ENCODE assay signal across 1 cellular context in the genomic region with DNA sequence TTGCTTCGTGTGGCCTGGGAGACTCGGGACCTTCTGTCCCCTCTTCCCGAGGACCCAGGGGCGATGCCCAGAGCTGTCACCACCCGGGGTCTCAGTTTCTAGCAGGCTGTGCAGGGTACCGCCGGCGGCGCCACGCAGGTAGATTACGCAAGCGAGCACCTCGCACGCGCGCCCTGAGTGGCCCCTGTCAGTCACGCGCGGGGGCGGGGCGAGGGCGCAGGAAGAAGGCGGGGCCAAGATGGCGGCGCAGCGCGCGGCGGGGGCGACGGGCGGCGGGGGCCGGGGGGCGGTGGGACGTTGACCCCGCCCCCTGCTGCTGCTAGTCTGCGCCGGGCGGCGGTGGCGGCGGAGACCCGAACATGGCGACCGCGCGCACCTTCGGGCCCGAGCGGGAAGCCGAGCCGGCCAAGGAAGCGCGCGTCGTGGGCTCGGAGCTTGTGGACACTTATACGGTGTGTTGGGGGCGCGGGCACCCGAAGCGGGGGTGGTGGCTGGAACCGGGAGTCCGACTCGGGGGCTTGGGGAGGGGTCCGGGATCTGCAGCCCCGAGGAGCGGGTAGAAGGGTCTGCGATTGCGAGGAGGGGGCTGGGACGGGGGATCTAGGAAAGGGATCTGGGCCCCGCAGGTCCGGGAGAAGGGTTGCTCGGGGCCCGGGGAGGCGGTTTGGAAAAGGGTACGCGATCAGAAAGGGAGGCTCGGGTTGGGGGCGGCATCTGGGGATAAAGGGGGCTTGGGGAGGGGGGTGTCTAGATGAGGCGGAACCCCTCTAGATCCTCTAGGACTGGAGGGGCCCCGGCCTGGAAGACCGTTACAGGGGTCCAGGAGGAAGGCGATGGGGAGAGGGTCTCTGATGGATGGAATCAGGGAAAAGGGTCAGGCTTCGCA.
TF ChIP-seq lines count a peak whose summit lies in the region.

A gene (plus strand): TSS at position 322 of the 886 bp plus-strand sequence. CDS start 38 bp downstream, at position 360.

TF ChIP-seq in GM12878, 131 proteins besides CTCF, POLR2A, EP300 and RAD21 (continued from another document and continues in another):
- TF ChIP-seq, protein P1, sequence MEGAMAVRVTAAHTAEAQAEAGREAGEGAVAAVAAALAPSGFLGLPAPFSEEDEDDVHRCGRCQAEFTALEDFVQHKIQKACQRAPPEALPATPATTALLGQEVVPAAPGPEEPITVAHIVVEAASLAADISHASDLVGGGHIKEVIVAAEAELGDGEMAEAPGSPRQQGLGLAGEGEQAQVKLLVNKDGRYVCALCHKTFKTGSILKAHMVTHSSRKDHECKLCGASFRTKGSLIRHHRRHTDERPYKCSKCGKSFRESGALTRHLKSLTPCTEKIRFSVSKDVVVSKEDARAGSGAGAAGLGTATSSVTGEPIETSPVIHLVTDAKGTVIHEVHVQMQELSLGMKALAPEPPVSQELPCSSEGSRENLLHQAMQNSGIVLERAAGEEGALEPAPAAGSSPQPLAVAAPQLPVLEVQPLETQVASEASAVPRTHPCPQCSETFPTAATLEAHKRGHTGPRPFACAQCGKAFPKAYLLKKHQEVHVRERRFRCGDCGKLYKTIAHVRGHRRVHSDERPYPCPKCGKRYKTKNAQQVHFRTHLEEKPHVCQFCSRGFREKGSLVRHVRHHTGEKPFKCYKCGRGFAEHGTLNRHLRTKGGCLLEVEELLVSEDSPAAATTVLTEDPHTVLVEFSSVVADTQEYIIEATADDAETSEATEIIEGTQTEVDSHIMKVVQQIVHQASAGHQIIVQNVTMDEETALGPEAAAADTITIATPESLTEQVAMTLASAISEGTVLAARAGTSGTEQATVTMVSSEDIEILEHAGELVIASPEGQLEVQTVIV (IDR thresholded peaks at IDR 0.05; ENCODE audit: borderline replicate concordance, partially characterized antibody), result no peak
- TF ChIP-seq, protein P2, sequence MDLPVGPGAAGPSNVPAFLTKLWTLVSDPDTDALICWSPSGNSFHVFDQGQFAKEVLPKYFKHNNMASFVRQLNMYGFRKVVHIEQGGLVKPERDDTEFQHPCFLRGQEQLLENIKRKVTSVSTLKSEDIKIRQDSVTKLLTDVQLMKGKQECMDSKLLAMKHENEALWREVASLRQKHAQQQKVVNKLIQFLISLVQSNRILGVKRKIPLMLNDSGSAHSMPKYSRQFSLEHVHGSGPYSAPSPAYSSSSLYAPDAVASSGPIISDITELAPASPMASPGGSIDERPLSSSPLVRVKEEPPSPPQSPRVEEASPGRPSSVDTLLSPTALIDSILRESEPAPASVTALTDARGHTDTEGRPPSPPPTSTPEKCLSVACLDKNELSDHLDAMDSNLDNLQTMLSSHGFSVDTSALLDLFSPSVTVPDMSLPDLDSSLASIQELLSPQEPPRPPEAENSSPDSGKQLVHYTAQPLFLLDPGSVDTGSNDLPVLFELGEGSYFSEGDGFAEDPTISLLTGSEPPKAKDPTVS (IDR thresholded peaks at IDR 0.05; ENCODE audit: low read depth, low read length), result no peak
- TF ChIP-seq MEF2A (IDR thresholded peaks at IDR 0.05; ENCODE audit: insufficient read depth, low read depth, low read length), result 0 out of 2 replicates have a peak, but pooled peaks have one; percentile 35
- TF ChIP-seq TAF1 (IDR thresholded peaks at IDR 0.05; ENCODE audit: borderline replicate concordance, low read depth, low read length), result peak; percentile 55; the same call in 1 of the 2 replicates
- TF ChIP-seq POLR2AphosphoS5 (IDR thresholded peaks at IDR 0.05; ENCODE audit: low read length), result peak; percentile 77; the same call in 1 of the 2 replicates
- TF ChIP-seq PML (IDR thresholded peaks at IDR 0.05; ENCODE audit: low read length), result no peak; the same call in 1 of the 2 replicates
- no peak for TF ChIP-seq BRCA1 (IDR thresholded peaks at IDR 0.05; ENCODE audit: low read depth, low read length)
- TF ChIP-seq CBFB (IDR thresholded peaks at IDR 0.05; ENCODE audit: low read depth), result peak; percentile 32; the same call in 1 of the 2 replicates
- TF ChIP-seq, protein P3, sequence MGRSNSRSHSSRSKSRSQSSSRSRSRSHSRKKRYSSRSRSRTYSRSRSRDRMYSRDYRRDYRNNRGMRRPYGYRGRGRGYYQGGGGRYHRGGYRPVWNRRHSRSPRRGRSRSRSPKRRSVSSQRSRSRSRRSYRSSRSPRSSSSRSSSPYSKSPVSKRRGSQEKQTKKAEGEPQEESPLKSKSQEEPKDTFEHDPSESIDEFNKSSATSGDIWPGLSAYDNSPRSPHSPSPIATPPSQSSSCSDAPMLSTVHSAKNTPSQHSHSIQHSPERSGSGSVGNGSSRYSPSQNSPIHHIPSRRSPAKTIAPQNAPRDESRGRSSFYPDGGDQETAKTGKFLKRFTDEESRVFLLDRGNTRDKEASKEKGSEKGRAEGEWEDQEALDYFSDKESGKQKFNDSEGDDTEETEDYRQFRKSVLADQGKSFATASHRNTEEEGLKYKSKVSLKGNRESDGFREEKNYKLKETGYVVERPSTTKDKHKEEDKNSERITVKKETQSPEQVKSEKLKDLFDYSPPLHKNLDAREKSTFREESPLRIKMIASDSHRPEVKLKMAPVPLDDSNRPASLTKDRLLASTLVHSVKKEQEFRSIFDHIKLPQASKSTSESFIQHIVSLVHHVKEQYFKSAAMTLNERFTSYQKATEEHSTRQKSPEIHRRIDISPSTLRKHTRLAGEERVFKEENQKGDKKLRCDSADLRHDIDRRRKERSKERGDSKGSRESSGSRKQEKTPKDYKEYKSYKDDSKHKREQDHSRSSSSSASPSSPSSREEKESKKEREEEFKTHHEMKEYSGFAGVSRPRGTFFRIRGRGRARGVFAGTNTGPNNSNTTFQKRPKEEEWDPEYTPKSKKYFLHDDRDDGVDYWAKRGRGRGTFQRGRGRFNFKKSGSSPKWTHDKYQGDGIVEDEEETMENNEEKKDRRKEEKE (IDR thresholded peaks at IDR 0.05), result no peak
- TF ChIP-seq, protein P4, sequence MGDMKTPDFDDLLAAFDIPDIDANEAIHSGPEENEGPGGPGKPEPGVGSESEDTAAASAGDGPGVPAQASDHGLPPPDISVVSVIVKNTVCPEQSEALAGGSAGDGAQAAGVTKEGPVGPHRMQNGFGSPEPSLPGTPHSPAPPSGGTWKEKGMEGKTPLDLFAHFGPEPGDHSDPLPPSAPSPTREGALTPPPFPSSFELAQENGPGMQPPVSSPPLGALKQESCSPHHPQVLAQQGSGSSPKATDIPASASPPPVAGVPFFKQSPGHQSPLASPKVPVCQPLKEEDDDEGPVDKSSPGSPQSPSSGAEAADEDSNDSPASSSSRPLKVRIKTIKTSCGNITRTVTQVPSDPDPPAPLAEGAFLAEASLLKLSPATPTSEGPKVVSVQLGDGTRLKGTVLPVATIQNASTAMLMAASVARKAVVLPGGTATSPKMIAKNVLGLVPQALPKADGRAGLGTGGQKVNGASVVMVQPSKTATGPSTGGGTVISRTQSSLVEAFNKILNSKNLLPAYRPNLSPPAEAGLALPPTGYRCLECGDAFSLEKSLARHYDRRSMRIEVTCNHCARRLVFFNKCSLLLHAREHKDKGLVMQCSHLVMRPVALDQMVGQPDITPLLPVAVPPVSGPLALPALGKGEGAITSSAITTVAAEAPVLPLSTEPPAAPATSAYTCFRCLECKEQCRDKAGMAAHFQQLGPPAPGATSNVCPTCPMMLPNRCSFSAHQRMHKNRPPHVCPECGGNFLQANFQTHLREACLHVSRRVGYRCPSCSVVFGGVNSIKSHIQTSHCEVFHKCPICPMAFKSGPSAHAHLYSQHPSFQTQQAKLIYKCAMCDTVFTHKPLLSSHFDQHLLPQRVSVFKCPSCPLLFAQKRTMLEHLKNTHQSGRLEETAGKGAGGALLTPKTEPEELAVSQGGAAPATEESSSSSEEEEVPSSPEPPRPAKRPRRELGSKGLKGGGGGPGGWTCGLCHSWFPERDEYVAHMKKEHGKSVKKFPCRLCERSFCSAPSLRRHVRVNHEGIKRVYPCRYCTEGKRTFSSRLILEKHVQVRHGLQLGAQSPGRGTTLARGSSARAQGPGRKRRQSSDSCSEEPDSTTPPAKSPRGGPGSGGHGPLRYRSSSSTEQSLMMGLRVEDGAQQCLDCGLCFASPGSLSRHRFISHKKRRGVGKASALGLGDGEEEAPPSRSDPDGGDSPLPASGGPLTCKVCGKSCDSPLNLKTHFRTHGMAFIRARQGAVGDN (IDR thresholded peaks at IDR 0.05), result peak; percentile 36; the same call in 1 of the 2 replicates
- TF ChIP-seq DPF2 (IDR thresholded peaks at IDR 0.05), result peak; percentile 84
- peak in 1 of 2 experiments; percentile 96; a peak in 2 of 4 replicates for TF ChIP-seq CEBPB (IDR thresholded peaks at IDR 0.05; ENCODE audit: borderline replicate concordance in 1 of 2, low read depth in 2 of 2, low read length in 2 of 2)
- TF ChIP-seq EGR1 (IDR thresholded peaks at IDR 0.05; ENCODE audit: borderline replicate concordance in 1 of 2, low read depth in 2 of 2, low read length in 2 of 2), result peak; percentile 10 to 91
- TF ChIP-seq JUND (IDR thresholded peaks at IDR 0.05; ENCODE audit: low read depth, low read length), result no peak
- peak; percentile 34; the same call in 1 of the 2 replicates for TF ChIP-seq CREM (IDR thresholded peaks at IDR 0.05; ENCODE audit: low read depth)
- no peak for TF ChIP-seq SREBF2 (IDR thresholded peaks at IDR 0.05; ENCODE audit: low read length)
- TF ChIP-seq RAD51 (IDR thresholded peaks at IDR 0.05), result 0 out of 2 replicates have a peak, but pooled peaks have one; percentile 38
- no peak for TF ChIP-seq SMARCA5 (IDR thresholded peaks at IDR 0.05)
- TF ChIP-seq, protein P5, sequence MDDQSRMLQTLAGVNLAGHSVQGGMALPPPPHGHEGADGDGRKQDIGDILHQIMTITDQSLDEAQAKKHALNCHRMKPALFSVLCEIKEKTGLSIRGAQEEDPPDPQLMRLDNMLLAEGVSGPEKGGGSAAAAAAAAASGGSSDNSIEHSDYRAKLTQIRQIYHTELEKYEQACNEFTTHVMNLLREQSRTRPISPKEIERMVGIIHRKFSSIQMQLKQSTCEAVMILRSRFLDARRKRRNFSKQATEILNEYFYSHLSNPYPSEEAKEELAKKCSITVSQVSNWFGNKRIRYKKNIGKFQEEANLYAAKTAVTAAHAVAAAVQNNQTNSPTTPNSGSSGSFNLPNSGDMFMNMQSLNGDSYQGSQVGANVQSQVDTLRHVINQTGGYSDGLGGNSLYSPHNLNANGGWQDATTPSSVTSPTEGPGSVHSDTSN (IDR thresholded peaks at IDR 0.05; ENCODE audit: insufficient replicate concordance, low read depth, low read length), result peak; percentile 94
- TF ChIP-seq, protein P6, sequence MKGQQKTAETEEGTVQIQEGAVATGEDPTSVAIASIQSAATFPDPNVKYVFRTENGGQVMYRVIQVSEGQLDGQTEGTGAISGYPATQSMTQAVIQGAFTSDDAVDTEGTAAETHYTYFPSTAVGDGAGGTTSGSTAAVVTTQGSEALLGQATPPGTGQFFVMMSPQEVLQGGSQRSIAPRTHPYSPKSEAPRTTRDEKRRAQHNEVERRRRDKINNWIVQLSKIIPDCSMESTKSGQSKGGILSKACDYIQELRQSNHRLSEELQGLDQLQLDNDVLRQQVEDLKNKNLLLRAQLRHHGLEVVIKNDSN (IDR thresholded peaks at IDR 0.05; ENCODE audit: borderline replicate concordance, extremely low read length, insufficient read depth, low read depth, low read length), result peak; percentile 78
- 0 out of 2 replicates have a peak, but pooled peaks have one; percentile 45 for TF ChIP-seq TCF3 (IDR thresholded peaks at IDR 0.05; ENCODE audit: borderline replicate concordance, insufficient read depth, low read depth, low read length)
- TF ChIP-seq, protein P7, sequence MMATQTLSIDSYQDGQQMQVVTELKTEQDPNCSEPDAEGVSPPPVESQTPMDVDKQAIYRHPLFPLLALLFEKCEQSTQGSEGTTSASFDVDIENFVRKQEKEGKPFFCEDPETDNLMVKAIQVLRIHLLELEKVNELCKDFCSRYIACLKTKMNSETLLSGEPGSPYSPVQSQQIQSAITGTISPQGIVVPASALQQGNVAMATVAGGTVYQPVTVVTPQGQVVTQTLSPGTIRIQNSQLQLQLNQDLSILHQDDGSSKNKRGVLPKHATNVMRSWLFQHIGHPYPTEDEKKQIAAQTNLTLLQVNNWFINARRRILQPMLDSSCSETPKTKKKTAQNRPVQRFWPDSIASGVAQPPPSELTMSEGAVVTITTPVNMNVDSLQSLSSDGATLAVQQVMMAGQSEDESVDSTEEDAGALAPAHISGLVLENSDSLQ (IDR thresholded peaks at IDR 0.05), result peak; percentile 97
- 0 out of 2 replicates have a peak, but pooled peaks have one; percentile 43 for TF ChIP-seq BACH1 (IDR thresholded peaks at IDR 0.05; ENCODE audit: borderline replicate concordance)
- TF ChIP-seq SIX5 (IDR thresholded peaks at IDR 0.05; ENCODE audit: low read depth, low read length, severe bottlenecking), result no peak
- TF ChIP-seq, protein P8, sequence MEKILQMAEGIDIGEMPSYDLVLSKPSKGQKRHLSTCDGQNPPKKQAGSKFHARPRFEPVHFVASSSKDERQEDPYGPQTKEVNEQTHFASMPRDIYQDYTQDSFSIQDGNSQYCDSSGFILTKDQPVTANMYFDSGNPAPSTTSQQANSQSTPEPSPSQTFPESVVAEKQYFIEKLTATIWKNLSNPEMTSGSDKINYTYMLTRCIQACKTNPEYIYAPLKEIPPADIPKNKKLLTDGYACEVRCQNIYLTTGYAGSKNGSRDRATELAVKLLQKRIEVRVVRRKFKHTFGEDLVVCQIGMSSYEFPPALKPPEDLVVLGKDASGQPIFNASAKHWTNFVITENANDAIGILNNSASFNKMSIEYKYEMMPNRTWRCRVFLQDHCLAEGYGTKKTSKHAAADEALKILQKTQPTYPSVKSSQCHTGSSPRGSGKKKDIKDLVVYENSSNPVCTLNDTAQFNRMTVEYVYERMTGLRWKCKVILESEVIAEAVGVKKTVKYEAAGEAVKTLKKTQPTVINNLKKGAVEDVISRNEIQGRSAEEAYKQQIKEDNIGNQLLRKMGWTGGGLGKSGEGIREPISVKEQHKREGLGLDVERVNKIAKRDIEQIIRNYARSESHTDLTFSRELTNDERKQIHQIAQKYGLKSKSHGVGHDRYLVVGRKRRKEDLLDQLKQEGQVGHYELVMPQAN (conservative IDR thresholded peaks at IDR 0.05), result 0 out of 2 replicates have a peak, but pooled peaks have one; percentile 33
- TF ChIP-seq, protein P9, sequence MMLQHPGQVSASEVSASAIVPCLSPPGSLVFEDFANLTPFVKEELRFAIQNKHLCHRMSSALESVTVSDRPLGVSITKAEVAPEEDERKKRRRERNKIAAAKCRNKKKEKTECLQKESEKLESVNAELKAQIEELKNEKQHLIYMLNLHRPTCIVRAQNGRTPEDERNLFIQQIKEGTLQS (IDR thresholded peaks at IDR 0.05; ENCODE audit: borderline replicate concordance, extremely low read depth, low read depth, low read length), result 0 out of 2 replicates have a peak, but pooled peaks have one; percentile 7
- no peak for TF ChIP-seq SREBF1 (IDR thresholded peaks at IDR 0.05; ENCODE audit: low read length)
- peak; percentile 61; the same call in 1 of the 2 replicates for TF ChIP-seq ATF7 (IDR thresholded peaks at IDR 0.05; ENCODE audit: low read depth)
- no peak for TF ChIP-seq NFYA (IDR thresholded peaks at IDR 0.05; ENCODE audit: borderline replicate concordance, low read depth, low read length)
